In the genomic region with DNA sequence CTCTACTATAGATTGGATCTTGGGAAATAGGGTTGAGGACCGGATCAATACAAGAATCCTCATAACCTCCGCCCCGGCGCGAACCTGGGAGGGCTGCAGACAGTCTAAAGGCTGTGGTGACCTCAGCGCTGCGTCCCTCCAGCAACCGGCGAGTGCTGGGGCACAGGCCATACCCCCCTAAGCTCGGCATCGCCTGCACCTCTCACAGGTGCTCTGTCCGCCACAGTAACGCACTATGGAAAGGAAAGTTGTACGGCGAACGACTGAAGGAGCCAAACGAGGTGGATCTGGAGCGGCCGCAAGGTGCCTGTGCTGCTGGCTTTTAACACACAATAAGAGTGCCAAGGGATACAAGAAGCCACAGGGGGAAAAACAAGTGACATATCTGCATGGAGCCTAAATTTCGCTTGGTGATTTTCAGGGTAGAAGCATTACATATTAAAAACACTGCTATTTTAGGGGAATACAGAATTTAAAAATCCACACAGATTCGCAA, we compare ENCODE assay signal across 8 cellular contexts.
DNase-seq lines count a peak whose midpoint lies in the region; ATAC-seq, FAIRE-seq and TF ChIP-seq lines count a peak whose summit lies in the region.

No MANE protein-coding gene starts in this region.

- no peak for FAIRE-seq in HTR-8/SVneo (lab: Jason Lieb, UNC)

- in situ Hi-C loops in brain microvascular endothelial cell (cut with HindIII; ENCODE audit: low pct_ligation_motif_present, low sequenced_read_pairs), result no loop called here

- no peak for ATAC-seq in HG02840 (IDR thresholded peaks at IDR 0.05; ENCODE audit: low FRiP score, unreplicated experiment)

- no peak for TF ChIP-seq CTCF in brain microvascular endothelial cell (IDR thresholded peaks at IDR 0.05; ENCODE audit: low read depth, low read length, missing control alignments)

- peak overlapping the region; percentile 80 to 96 (median 91) for H3K4me2 ChIP-seq in BLaER1 treated with 17β-estradiol and CSF1 and Interleukin-3, amounts not matched to agents 10 nM and 100 nM

- H3K4me3 ChIP-seq in BLaER1 treated with 17β-estradiol and CSF1 and Interleukin-3, amounts not matched to agents 10 nM and 100 nM, result peak overlapping the region; percentile 72 to 96 (median 90)
- peak overlapping the region; percentile 98 for H3K4me3 ChIP-seq in brain microvascular endothelial cell (ENCODE audit: low read depth, low read length)

- no peaks in the 10 kb centered on the region for H3K9me3 ChIP-seq in BLaER1 treated with 17β-estradiol and CSF1 and Interleukin-3, amounts not matched to agents 10 nM and 100 nM (replicated peaks in 1 of 11)

- H3K27me3 ChIP-seq in BLaER1 treated with 17β-estradiol and CSF1 and Interleukin-3, amounts not matched to agents 10 nM and 100 nM, result no peaks in the 10 kb centered on the region
- H3K27me3 ChIP-seq in brain microvascular endothelial cell (replicated peaks) (no peaks in the 10 kb centered on the region), layer of hippocampus (ENCODE audit: control insufficient read depth, insufficient read depth, low read length) (no peaks in the 10 kb centered on the region)

- H4K20me1 ChIP-seq in BLaER1 treated with 17β-estradiol and CSF1 and Interleukin-3, amounts not matched to agents 10 nM and 100 nM, result peaks cover 29 to 32% (median 31%) of the 10 kb centered on the region in 11 experiments; a peak in 21 of 22 replicates

- peak overlapping the region; percentile 93 to 99 (median 98) for H3K27ac ChIP-seq in BLaER1 treated with 17β-estradiol and CSF1 and Interleukin-3, amounts not matched to agents 10 nM and 100 nM
- peak overlapping the region; percentile 97 for H3K27ac ChIP-seq in brain microvascular endothelial cell
- peak overlapping the region; percentile 99 for H3K27ac ChIP-seq in layer of hippocampus (ENCODE audit: low read depth, low read length)

- H3K4me1 ChIP-seq in BLaER1 treated with 17β-estradiol and CSF1 and Interleukin-3, amounts not matched to agents 10 nM and 100 nM, result peaks cover 36 to 46% (median 41%) of the 10 kb centered on the region in 10 experiments

- peak overlapping the region; percentile 92 to 99 (median 98) for H3K9ac ChIP-seq in BLaER1 treated with 17β-estradiol and CSF1 and Interleukin-3, amounts not matched to agents 10 nM and 100 nM

- peaks cover 18 to 27% (median 25%) of the 10 kb centered on the region in 11 experiments for H3K36me3 ChIP-seq in BLaER1 treated with 17β-estradiol and CSF1 and Interleukin-3, amounts not matched to agents 10 nM and 100 nM
- H3K36me3 ChIP-seq in brain microvascular endothelial cell (replicated peaks), result peaks cover 13% of the 10 kb centered on the region

- DNase-seq in HTR-8/SVneo (ENCODE audit: insufficient read length, low spot score) (peak; percentile 7), SW480 (ENCODE audit: low spot score) (peak; percentile 63), brain microvascular endothelial cell (no peak), cortex of kidney (lab: John Stamatoyannopoulos, UW) (no peak)
- peak; percentile 27 to 32 for DNase-seq in stimulated activated CD4-positive, alpha-beta T cell treated with anti-CD3 and anti-CD28 coated beads, Interleukin-4, amount 100 ng/mL, for 4 hours

Comparison
In these comparisons a context has a peak if more than half of its experiments do, and no peak if none do; other contexts are left out.
1. DNase-seq: peak in HTR-8/SVneo (single experiment), SW480 (single experiment) and stimulated activated CD4-positive, alpha-beta T cell treated with anti-CD3 and anti-CD28 coated beads, Interleukin-4, amount 100 ng/mL, for 4 hours (2 of 2); none in brain microvascular endothelial cell (single experiment) and cortex of kidney (single experiment).
2. Peak in every context shown above with its lines, with median percentiles within 50 percentile points of each other: H3K27ac ChIP-seq.